Comparison of ENCODE assay signal across 8 cellular contexts in the genomic region with DNA sequence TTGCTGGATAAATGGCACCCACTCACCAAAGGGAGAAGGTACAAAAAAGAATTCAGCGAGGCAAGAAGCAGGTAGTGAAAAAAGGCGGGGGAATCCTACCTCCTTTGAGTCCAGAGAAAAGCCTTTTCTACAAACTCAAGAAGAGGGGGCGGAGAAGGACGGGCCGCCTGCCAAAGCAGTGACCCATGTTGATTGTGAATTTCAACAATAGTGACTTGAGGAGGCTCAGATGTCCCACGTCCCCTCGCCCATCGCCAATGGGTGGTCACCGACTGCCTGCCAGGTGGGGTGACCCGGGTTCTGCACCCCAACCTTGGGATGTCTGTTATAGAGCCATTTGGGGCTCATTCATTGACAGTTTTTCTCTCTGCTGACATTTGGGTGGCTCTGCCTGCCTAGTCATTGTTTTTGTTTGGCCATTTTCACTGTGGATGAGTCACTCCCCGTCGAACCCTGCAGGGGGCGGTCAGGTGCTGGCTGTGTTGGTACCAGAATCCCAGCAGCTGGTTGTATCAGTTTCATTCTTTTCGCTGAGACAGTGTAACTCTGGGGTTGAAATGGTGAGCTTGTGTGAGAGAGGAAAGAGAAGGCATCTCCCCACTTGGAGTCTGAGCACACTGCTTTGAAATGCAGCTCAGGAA.
A peak's percentile ranks its signal among the peaks of the same experiment; 100 is the strongest.
DNase-seq lines count a peak whose midpoint lies in the region; ATAC-seq, FAIRE-seq and TF ChIP-seq lines count a peak whose summit lies in the region.

No MANE protein-coding gene starts in this region.

- H3K36me3 ChIP-seq in A673 (ENCODE audit: insufficient read depth, low read length, poor library complexity, severe bottlenecking) (no peaks in the 10 kb centered on the region), Karpas-422 (ENCODE audit: insufficient read depth, low read length) (no peaks in the 10 kb centered on the region), keratinocyte (ENCODE audit: control insufficient read depth in 2 of 2, extremely low read depth in 1 of 2, insufficient read depth in 2 of 2, low read length in 2 of 2) (no peaks in the 10 kb centered on the region), testis (ENCODE audit: low read depth, missing control alignments) (no peaks in the 10 kb centered on the region)

- POLR2A ChIA-PET in A673 (lab: Charles Lee; ENCODE audit: low non-redundant PET) = no interaction called here
- POLR2A ChIA-PET in activated CD8-positive, alpha-beta T cell treated with anti-CD3 and anti-CD28 coated beads for 36 hours (lab: Charles Lee) = no interaction called here

- H3K4me3 ChIP-seq in A673 (ENCODE audit: low read depth, low read length, poor library complexity, severe bottlenecking) (no peak overlapping the region), GM12864 (ENCODE audit: low read depth, low read length) (no peak overlapping the region), Karpas-422 (ENCODE audit: low read length) (no peak overlapping the region), keratinocyte (ENCODE audit: control insufficient read depth in 2 of 3, extremely low read depth in 1 of 3, insufficient read depth in 2 of 3, low read depth in 1 of 3, low read length in 3 of 3) (no peak overlapping the region), testis (no peak overlapping the region)

- CTCF ChIA-PET in A673 (lab: Charles Lee) = interaction anchor here (0.5 to 1.4 kb wide), 6 partner anchors 13 to 492 kb away, joined by 3 to 6 read pairs (median 4); no protein-coding TSS in a partner anchor
- CTCF ChIA-PET in activated CD8-positive, alpha-beta T cell treated with anti-CD3 and anti-CD28 coated beads for 36 hours (lab: Charles Lee) = interaction anchor here (0.7 to 1.3 kb wide), 4 partner anchors 12 to 492 kb away, joined by 3 read pairs; no protein-coding TSS in a partner anchor

- H3K27ac Mint-ChIP-seq in activated CD8-positive, alpha-beta T cell treated with anti-CD3 and anti-CD28 coated beads for 36 hours = no peak overlapping the region

- dilution Hi-C loops in keratinocyte (cut with MboI; ENCODE audit: extremely low pct_ligation_motif_present, low sequenced_read_pairs) = no loop called here

- H3K4me1 ChIP-seq in A673 (ENCODE audit: insufficient read depth, low read length, poor library complexity, severe bottlenecking) (no peaks in the 10 kb centered on the region), Karpas-422 (ENCODE audit: low read length) (peaks cover 14% of the 10 kb centered on the region), keratinocyte (ENCODE audit: control insufficient read depth, extremely low read depth, insufficient read depth, low read length) (no peaks in the 10 kb centered on the region), testis (no peaks in the 10 kb centered on the region)

- H3K9ac ChIP-seq in Karpas-422 (ENCODE audit: low read length) (no peak overlapping the region), keratinocyte (ENCODE audit: control insufficient read depth, extremely low read depth, insufficient read depth, low read length) (no peak overlapping the region)

- H3K27me3 ChIP-seq in A673 (replicated peaks; ENCODE audit: insufficient read depth, low read depth, low read length, poor library complexity) = no peaks in the 10 kb centered on the region
- H3K27me3 ChIP-seq in Karpas-422 (ENCODE audit: low read length) = no peaks in the 10 kb centered on the region
- H3K27me3 ChIP-seq in keratinocyte (ENCODE audit: control insufficient read depth, extremely low read depth, insufficient read depth, low read length) = no peaks in the 10 kb centered on the region
- H3K27me3 ChIP-seq in testis = no peaks in the 10 kb centered on the region

- WGBS in testis, 2 donors = 77 to 78% methylated on average over 14 of the region's 14 CpGs

- BruUV-seq in A673 (replicated peaks; lab: Mats Ljungman, UMichigan) = no TSS peak

- no peaks in the 10 kb centered on the region for H4K20me1 ChIP-seq in Karpas-422 (ENCODE audit: insufficient read depth, low read depth, low read length)
- H4K20me1 ChIP-seq in keratinocyte (ENCODE audit: control insufficient read depth, extremely low read depth, insufficient read depth, low read length) = no peaks in the 10 kb centered on the region

- no peaks in the 10 kb centered on the region for H3K9me2 ChIP-seq in Karpas-422 (replicated peaks; ENCODE audit: insufficient read depth, low read length)

- TF ChIP-seq POLR2A in testis (IDR thresholded peaks at IDR 0.05) = no peak

- H3K9me1 ChIP-seq in keratinocyte (ENCODE audit: control insufficient read depth, extremely low read depth, insufficient read depth, low read length) = no peaks in the 10 kb centered on the region

- peak; percentile 34 for ATAC-seq in activated CD8-positive, alpha-beta T cell treated with anti-CD3 and anti-CD28 coated beads for 36 hours

- FAIRE-seq in keratinocyte (lab: Jason Lieb, UNC) = no peak

- H3K36me3 Mint-ChIP-seq in activated CD8-positive, alpha-beta T cell treated with anti-CD3 and anti-CD28 coated beads for 36 hours (ENCODE audit: low read depth) = no peaks in the 10 kb centered on the region

- H2AFZ ChIP-seq in Karpas-422 (ENCODE audit: low read length) = no peak overlapping the region
- no peak overlapping the region for H2AFZ ChIP-seq in keratinocyte (ENCODE audit: control insufficient read depth, low read length)

- H3K4me1 Mint-ChIP-seq in activated CD8-positive, alpha-beta T cell treated with anti-CD3 and anti-CD28 coated beads for 36 hours (ENCODE audit: low read depth) = peaks cover 2% of the 10 kb centered on the region

- H3K27ac ChIP-seq in A673 (ENCODE audit: low read depth, low read length, poor library complexity, severe bottlenecking) (no peak overlapping the region), Karpas-422 (ENCODE audit: low read length) (no peak overlapping the region), keratinocyte (ENCODE audit: control insufficient read depth, insufficient read depth, low read length) (no peak overlapping the region), testis (no peak overlapping the region)

- H3K9me3 ChIP-seq in A673 (ENCODE audit: low read depth, low read length, poor library complexity, severe bottlenecking) (no peaks in the 10 kb centered on the region), Karpas-422 (ENCODE audit: low read length) (no peaks in the 10 kb centered on the region), keratinocyte (ENCODE audit: control insufficient read depth, low read depth, low read length) (no peaks in the 10 kb centered on the region), testis (no peaks in the 10 kb centered on the region)

- H3K4me3 Mint-ChIP-seq in activated CD8-positive, alpha-beta T cell treated with anti-CD3 and anti-CD28 coated beads for 36 hours = no peak overlapping the region

- no peaks in the 10 kb centered on the region for H3K9me3 Mint-ChIP-seq in activated CD8-positive, alpha-beta T cell treated with anti-CD3 and anti-CD28 coated beads for 36 hours

- intact Hi-C loops in A673 (cut with micrococcal nuclease; ENCODE audit: unreplicated experiment) (loop anchor here (2.0 to 5.0 kb wide), 4 partner anchors 317 to 505 kb away; no protein-coding TSS in a partner anchor), testis (cut with DNase I; ENCODE audit: low total_unique reads) (no loop called here)
- intact Hi-C loops in activated CD8-positive, alpha-beta T cell treated with anti-CD3 and anti-CD28 coated beads for 36 hours (cut with micrococcal nuclease) = no loop called here

- H3K4me2 ChIP-seq in Karpas-422 (ENCODE audit: low read depth, low read length, poor library complexity, severe bottlenecking) (peak overlapping the region; percentile 26), keratinocyte (ENCODE audit: control insufficient read depth, extremely low read depth, insufficient read depth, low read depth, low read length) (no peak overlapping the region)

- TF ChIP-seq CTCF in A673 (conservative IDR thresholded peaks at IDR 0.05; ENCODE audit: low read depth, low read length) = peak; percentile 85
- TF ChIP-seq CTCF in GM12864 (IDR thresholded peaks at IDR 0.05; ENCODE audit: low read depth, low read length, missing control alignments) = peak; percentile 73
- TF ChIP-seq CTCF in activated CD8-positive, alpha-beta T cell treated with anti-CD3 and anti-CD28 coated beads for 36 hours (IDR thresholded peaks at IDR 0.05) = peak; percentile 19
- peak; percentile 34 to 75 (median 71) for TF ChIP-seq CTCF in keratinocyte (optimal IDR thresholded peaks at IDR 0.05 in 1 of 3, IDR thresholded peaks at IDR 0.05 in 1 of 3, conservative IDR thresholded peaks at IDR 0.05 in 1 of 3; ENCODE audit: extremely low read depth in 1 of 3, insufficient read depth in 2 of 3, low read length in 3 of 3)
- TF ChIP-seq CTCF in testis (IDR thresholded peaks at IDR 0.05) = peak in 1 of 3 experiments; percentile 55

- DNase-seq in A673 (ENCODE audit: low spot score) (peak; percentile 80), GM12864 (ENCODE audit: low read depth) (peak; percentile 3), Karpas-422 (peak; percentile 72), keratinocyte (ENCODE audit: low read depth, low spot score) (no peak), testis (peak; percentile 70), cortex of kidney (lab: John Stamatoyannopoulos, UW) (no peak)
- DNase-seq in activated CD8-positive, alpha-beta T cell treated with anti-CD3 and anti-CD28 coated beads for 36 hours = peak; percentile 39
- no peak for DNase-seq in effector CD4-positive, alpha-beta T cell

- peaks cover 2% of the 10 kb centered on the region for H3K27me3 Mint-ChIP-seq in activated CD8-positive, alpha-beta T cell treated with anti-CD3 and anti-CD28 coated beads for 36 hours

- H3K79me2 ChIP-seq in Karpas-422 (ENCODE audit: low read length) (no peaks in the 10 kb centered on the region), keratinocyte (ENCODE audit: control insufficient read depth, insufficient read depth, low read length) (no peaks in the 10 kb centered on the region)

Comparison
In these comparisons a context has a peak if more than half of its experiments do, and no peak if none do; other contexts are left out.
1. DNase-seq: peak in A673 (single experiment), GM12864 (single experiment), Karpas-422 (single experiment), activated CD8-positive, alpha-beta T cell treated with anti-CD3 and anti-CD28 coated beads for 36 hours (single experiment) and testis (single experiment); none in keratinocyte (single experiment), effector CD4-positive, alpha-beta T cell (single experiment) and cortex of kidney (single experiment).